In the genomic region with DNA sequence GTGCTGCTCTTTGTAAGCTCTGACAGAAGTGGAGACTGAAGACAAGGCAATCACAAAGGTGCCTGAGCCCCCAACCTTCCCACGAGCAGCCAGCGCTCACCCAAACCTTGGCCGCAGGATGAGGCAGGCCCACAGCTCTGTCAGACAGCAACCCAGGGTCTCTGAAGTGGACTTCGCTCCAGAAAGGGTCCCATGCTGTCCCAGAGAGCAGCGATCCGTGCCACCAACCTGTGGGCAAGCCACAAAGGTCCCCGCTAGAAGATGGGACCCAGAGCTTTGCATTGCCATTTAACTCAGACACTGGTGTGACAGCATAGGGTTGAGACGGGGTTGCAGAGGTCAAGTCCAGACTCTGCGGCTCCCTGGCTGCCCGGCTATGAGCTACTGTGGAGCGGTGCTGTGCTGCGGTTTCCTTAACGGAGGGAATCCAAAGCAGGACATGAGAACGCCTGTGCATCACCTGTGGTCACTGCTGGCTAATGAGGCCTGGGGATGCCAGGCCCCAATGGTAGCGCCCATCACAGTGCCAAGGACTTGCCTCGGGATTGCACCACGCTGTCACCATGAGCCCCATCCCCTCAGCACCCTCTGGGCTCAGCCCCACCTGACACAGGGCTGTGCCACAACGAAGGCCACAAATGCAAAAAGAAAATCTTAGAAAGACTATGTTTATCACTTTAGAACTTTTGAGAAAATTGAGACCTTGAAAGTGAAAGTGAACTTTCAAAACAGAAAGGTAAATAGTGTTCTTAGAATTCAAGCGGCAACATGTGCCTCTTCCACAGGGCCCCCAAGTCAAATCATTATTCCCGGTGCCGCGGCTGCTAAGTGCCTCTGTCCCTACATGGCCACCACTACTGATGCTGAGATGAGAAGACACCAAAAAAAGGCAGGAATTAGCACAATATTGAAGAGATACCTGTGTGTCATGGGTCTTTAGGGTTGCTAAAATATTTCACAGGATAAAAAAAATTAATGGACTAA, we compare ENCODE assay signal across 8 cellular contexts.
DNase-seq lines count a peak whose midpoint lies in the region; ATAC-seq and TF ChIP-seq lines count a peak whose summit lies in the region.

No MANE protein-coding gene starts in this region.

- POLR2A ChIA-PET in naive thymus-derived CD4-positive, alpha-beta T cell (lab: Charles Lee) = interaction anchor here (0.5 to 20.2 kb wide), 16 partner anchors 10 to 104 kb away, joined by 3 to 362 read pairs (median 4); partner anchors contain the start of gene HDAC4

- peak in 4 of 9 donors; percentile 36 to 47 (median 38) for DNase-seq in naive thymus-derived CD4-positive, alpha-beta T cell
- DNase-seq in NCI-H1417 treated with DMSO at 0.1 percent for 48 hours (lab: John Stamatoyannopoulos, UW) (no peak), amniotic stem cell (lab: John Stamatoyannopoulos, UW) (no peak)

- ATAC-seq in naive thymus-derived CD4-positive, alpha-beta T cell = no peak
- ATAC-seq in GM18517 (IDR thresholded peaks at IDR 0.05; ENCODE audit: unreplicated experiment) (no peak), HG03097 (IDR thresholded peaks at IDR 0.05; ENCODE audit: low FRiP score, unreplicated experiment) (no peak)

- H3K4me1 ChIP-seq in duodenal mucosa (ENCODE audit: control insufficient read depth in 1 of 2, insufficient read depth in 2 of 2, low read length in 2 of 2) = peaks cover 70 to 79% of the 10 kb centered on the region in 2 donors
- peaks cover 35 to 69% of the 10 kb centered on the region in 2 donors for H3K4me1 ChIP-seq in naive thymus-derived CD4-positive, alpha-beta T cell (ENCODE audit: control insufficient read depth in 2 of 2, insufficient read depth in 2 of 2, low read length in 2 of 2)

- peaks cover 0 to 9% (median 0%) of the 10 kb centered on the region in 5 donors for H3K36me3 Mint-ChIP-seq in naive thymus-derived CD4-positive, alpha-beta T cell

- peak overlapping the region in 1 of 2 donors; percentile 18 for H3K9ac ChIP-seq in duodenal mucosa (ENCODE audit: low read depth in 1 of 2, low read length in 2 of 2)

- H3K9me3 ChIP-seq in KOPT-K1 (ENCODE audit: insufficient read depth, low read length, poor library complexity, severe bottlenecking) (no peaks in the 10 kb centered on the region), duodenal mucosa (ENCODE audit: control insufficient read depth in 1 of 2, low read length in 2 of 2) (no peaks in the 10 kb centered on the region)
- H3K9me3 ChIP-seq in naive thymus-derived CD4-positive, alpha-beta T cell (ENCODE audit: control insufficient read depth in 2 of 3, low read length in 3 of 3) = no peaks in the 10 kb centered on the region

- H3K27me3 Mint-ChIP-seq in naive thymus-derived CD4-positive, alpha-beta T cell = no peaks in the 10 kb centered on the region

- intact Hi-C loops in naive thymus-derived CD4-positive, alpha-beta T cell (cut with micrococcal nuclease) = loop anchor here (1.0 kb wide), 11 partner anchors 8 to 262 kb away; partner anchors contain the start of gene HDAC4 (in 2 of the 2)

- peak overlapping the region; percentile 7 to 32 for H3K4me3 ChIP-seq in duodenal mucosa (ENCODE audit: low read depth in 1 of 2, low read length in 2 of 2)
- peak overlapping the region; percentile 66 for H3K4me3 ChIP-seq in naive thymus-derived CD4-positive, alpha-beta T cell (ENCODE audit: low read length)

- no peaks in the 10 kb centered on the region for H3K9me3 Mint-ChIP-seq in naive thymus-derived CD4-positive, alpha-beta T cell

- TF ChIP-seq CTCF in 22Rv1 (IDR thresholded peaks at IDR 0.05) = no peak

- H3K27ac Mint-ChIP-seq in naive thymus-derived CD4-positive, alpha-beta T cell = peak overlapping the region; percentile 89 to 97 (median 93)

- H3K4me1 Mint-ChIP-seq in naive thymus-derived CD4-positive, alpha-beta T cell = peaks cover 33 to 92% (median 78%) of the 10 kb centered on the region in 7 donors

- peaks cover 47% of the 10 kb centered on the region for H3K36me3 ChIP-seq in KOPT-K1 (ENCODE audit: insufficient read depth, low read length)
- no peaks in the 10 kb centered on the region for H3K36me3 ChIP-seq in duodenal mucosa (ENCODE audit: control insufficient read depth in 1 of 2, insufficient read depth in 2 of 2, low read length in 2 of 2)
- H3K36me3 ChIP-seq in naive thymus-derived CD4-positive, alpha-beta T cell (ENCODE audit: control insufficient read depth in 2 of 3, insufficient read depth in 3 of 3, low read length in 3 of 3) = no peaks in the 10 kb centered on the region

- peak overlapping the region; percentile 78 for H3K27ac ChIP-seq in 22Rv1
- H3K27ac ChIP-seq in KOPT-K1 (ENCODE audit: low read depth, low read length, poor library complexity, severe bottlenecking) = peak overlapping the region; percentile 100
- no peak overlapping the region for H3K27ac ChIP-seq in duodenal mucosa (ENCODE audit: low read depth, low read length)
- H3K27ac ChIP-seq in naive thymus-derived CD4-positive, alpha-beta T cell (ENCODE audit: low read depth, low read length) = peak overlapping the region; percentile 77

- H3K4me3 Mint-ChIP-seq in naive thymus-derived CD4-positive, alpha-beta T cell = peak overlapping the region; percentile 79 to 94 (median 90)

- H3K27me3 ChIP-seq in duodenal mucosa (ENCODE audit: control insufficient read depth in 1 of 2, insufficient read depth in 2 of 2, low read length in 2 of 2) = no peaks in the 10 kb centered on the region
- H3K27me3 ChIP-seq in naive thymus-derived CD4-positive, alpha-beta T cell (ENCODE audit: control insufficient read depth in 2 of 2, insufficient read depth in 2 of 2, low read length in 2 of 2) = no peaks in the 10 kb centered on the region

- CTCF ChIA-PET in naive thymus-derived CD4-positive, alpha-beta T cell (lab: Charles Lee) = interaction anchor here (0.6 to 7.2 kb wide), 9 partner anchors 10 to 146 kb away, joined by 3 to 100 read pairs (median 4); no protein-coding TSS in a partner anchor
